In genomic region chr10:87504667-87505365, GRCh38 we compare ENCODE assay signal across 1 cellular context.
TF ChIP-seq lines count a peak whose summit lies in the region.

A gene with protein sequence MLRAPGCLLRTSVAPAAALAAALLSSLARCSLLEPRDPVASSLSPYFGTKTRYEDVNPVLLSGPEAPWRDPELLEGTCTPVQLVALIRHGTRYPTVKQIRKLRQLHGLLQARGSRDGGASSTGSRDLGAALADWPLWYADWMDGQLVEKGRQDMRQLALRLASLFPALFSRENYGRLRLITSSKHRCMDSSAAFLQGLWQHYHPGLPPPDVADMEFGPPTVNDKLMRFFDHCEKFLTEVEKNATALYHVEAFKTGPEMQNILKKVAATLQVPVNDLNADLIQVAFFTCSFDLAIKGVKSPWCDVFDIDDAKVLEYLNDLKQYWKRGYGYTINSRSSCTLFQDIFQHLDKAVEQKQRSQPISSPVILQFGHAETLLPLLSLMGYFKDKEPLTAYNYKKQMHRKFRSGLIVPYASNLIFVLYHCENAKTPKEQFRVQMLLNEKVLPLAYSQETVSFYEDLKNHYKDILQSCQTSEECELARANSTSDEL (plus strand): TSS chr10:87504893. CDS start chr10:87504916, 23 bp downstream.

TF ChIP-seq in K562, 482 proteins besides CTCF, POLR2A, EP300 and RAD21 (continued from another document and continues in another):
- TF ChIP-seq, protein P1, sequence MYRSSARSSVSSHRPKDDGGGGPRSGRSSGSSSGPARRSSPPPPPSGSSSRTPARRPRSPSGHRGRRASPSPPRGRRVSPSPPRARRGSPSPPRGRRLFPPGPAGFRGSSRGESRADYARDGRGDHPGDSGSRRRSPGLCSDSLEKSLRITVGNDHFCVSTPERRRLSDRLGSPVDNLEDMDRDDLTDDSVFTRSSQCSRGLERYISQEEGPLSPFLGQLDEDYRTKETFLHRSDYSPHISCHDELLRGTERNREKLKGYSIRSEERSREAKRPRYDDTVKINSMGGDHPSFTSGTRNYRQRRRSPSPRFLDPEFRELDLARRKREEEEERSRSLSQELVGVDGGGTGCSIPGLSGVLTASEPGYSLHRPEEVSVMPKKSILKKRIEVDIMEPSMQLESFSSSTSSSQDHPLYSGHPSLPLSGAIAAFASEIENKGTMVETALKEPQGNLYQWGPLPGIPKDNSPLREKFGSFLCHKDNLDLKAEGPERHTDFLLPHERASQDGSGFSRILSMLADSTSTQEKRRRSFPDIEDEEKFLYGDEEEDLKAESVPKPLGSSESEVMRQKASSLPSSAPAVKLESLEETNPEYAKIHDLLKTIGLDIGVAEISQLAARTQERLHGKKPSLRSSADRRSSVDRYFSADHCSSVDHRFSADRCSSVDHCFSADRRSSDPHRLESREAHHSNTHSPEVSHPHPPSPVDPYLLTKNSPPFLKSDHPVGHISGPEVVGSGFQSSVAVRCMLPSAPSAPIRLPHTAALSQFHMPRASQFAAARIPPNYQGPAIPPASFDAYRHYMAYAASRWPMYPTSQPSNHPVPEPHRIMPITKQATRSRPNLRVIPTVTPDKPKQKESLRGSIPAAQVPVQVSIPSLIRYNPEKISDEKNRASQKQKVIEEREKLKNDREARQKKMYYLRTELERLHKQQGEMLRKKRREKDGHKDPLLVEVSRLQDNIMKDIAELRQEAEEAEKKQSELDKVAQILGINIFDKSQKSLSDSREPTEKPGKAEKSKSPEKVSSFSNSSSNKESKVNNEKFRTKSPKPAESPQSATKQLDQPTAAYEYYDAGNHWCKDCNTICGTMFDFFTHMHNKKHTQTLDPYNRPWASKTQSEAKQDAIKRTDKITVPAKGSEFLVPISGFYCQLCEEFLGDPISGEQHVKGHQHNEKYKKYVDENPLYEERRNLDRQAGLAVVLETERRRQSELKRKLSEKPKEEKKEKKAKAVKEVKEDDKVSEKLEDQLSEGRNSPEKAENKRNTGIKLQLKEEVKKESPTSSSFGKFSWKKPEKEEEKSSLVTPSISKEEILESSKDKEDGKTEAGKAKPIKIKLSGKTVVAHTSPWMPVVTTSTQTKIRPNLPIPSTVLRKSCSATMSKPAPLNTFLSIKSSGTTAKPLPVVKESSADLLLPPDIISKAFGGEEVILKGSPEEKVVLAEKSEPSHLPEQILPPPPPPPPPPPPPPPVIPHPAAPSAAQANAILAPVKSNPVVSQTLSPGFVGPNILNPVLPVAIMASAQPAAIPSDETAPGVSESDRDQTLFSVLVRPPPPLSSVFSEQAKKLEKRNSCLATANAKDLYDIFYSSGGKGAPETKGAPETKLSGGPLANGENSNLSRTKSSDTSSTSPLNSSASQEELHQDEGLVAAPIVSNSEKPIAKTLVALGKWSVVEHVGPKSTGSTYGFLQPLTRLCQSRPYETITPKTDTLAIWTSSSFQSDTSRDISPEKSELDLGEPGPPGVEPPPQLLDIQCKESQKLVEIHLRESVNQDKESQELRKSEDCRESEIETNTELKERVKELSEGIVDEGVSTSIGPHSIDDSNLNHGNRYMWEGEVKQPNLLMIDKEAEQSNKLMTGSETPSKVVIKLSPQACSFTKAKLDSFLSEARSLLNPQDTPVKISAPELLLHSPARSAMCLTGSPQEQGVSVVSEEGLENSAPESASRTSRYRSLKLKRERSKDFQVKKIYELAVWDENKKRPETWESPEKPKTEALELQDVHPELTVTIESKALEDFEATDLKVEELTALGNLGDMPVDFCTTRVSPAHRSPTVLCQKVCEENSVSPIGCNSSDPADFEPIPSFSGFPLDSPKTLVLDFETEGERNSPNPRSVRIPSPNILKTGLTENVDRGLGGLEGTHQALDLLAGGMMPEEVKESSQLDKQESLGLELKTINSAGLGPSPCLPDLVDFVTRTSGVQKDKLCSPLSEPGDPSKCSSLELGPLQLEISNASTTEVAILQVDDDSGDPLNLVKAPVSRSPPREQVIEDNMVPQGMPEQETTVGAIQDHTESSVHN (IDR thresholded peaks at IDR 0.05; ENCODE audit: borderline replicate concordance in 1 of 2, low read depth in 1 of 2): no peak
- TF ChIP-seq MEF2A (IDR thresholded peaks at IDR 0.05; ENCODE audit: control insufficient read depth, low read depth, low read length) (no peak), LCOR (CRISPR knock-in tag; IDR thresholded peaks at IDR 0.05) (peak; percentile 71; the same call in 1 of the 2 replicates), SP1 (CRISPR knock-in tag; IDR thresholded peaks at IDR 0.05) (peak; percentile 16; the same call in 1 of the 2 replicates), ADNP (tag; IDR thresholded peaks at IDR 0.05) (no peak), CBX5 (IDR thresholded peaks at IDR 0.05; ENCODE audit: borderline replicate concordance, low read depth) (no peak), POLR2AphosphoS5 (IDR thresholded peaks at IDR 0.05; ENCODE audit: control insufficient read depth, insufficient read depth, low read depth, low read length) (peak; percentile 73; the same call in 1 of the 2 replicates), HIVEP1 (CRISPR knock-in tag; IDR thresholded peaks at IDR 0.05) (no peak), BRD9 (IDR thresholded peaks at IDR 0.05; ENCODE audit: low read depth, partially characterized antibody) (no peak), ZNF121 (CRISPR knock-in tag; conservative IDR thresholded peaks at IDR 0.05) (no peak), SIN3A (IDR thresholded peaks at IDR 0.05; ENCODE audit: borderline replicate concordance in 2 of 2, control insufficient read depth in 1 of 2, low read depth in 2 of 2, low read length in 2 of 2) (peak; percentile 27 to 41; a peak in 1 of 4 replicates), GTF2F1 (IDR thresholded peaks at IDR 0.05; ENCODE audit: low read depth, low read length) (no peak), NR1H2 (CRISPR knock-in tag; IDR thresholded peaks at IDR 0.05) (0 out of 2 replicates have a peak, but pooled peaks have one; percentile 33), ZNF263 (CRISPR knock-in tag; IDR thresholded peaks at IDR 0.05; ENCODE audit: borderline replicate concordance) (no peak; the same call in 1 of the 2 replicates), HBP1 (CRISPR knock-in tag; IDR thresholded peaks at IDR 0.05) (no peak), ZHX1 (conservative IDR thresholded peaks at IDR 0.05; ENCODE audit: low read length) (no peak), ZNF134 (CRISPR knock-in tag; conservative IDR thresholded peaks at IDR 0.05) (no peak), HMBOX1 (IDR thresholded peaks at IDR 0.05) (no peak), HMG20A (CRISPR knock-in tag; conservative IDR thresholded peaks at IDR 0.05) (no peak), SNRNP70 (optimal IDR thresholded peaks at IDR 0.05; ENCODE audit: low read depth, low read length) (no peak), EZH2 (IDR thresholded peaks at IDR 0.05; ENCODE audit: borderline replicate concordance, low read depth, low read length) (no peak), CREM (IDR thresholded peaks at IDR 0.05; ENCODE audit: low read depth) (peak; percentile 90), HNRNPK (IDR thresholded peaks at IDR 0.05; ENCODE audit: low read depth, low read length, poor library complexity, severe bottlenecking) (peak; percentile 42), NCOA4 (IDR thresholded peaks at IDR 0.05; ENCODE audit: partially characterized antibody) (no peak), IRF1 (CRISPR knock-in tag; IDR thresholded peaks at IDR 0.05; ENCODE audit: borderline replicate concordance) (no peak), BRF1 (IDR thresholded peaks at IDR 0.05; ENCODE audit: borderline replicate concordance, extremely low read depth, insufficient read length) (no peak), SRF (CRISPR knock-in tag; IDR thresholded peaks at IDR 0.05) (no peak; a peak in 1 of 4 replicates), ATF7 (IDR thresholded peaks at IDR 0.05) (no peak), MTA2 (IDR thresholded peaks at IDR 0.05; ENCODE audit: low read depth) (no peak), JUN (IDR thresholded peaks at IDR 0.05; ENCODE audit: borderline replicate concordance, low read depth, low read length) (no peak), JUN (CRISPR knock-in tag; IDR thresholded peaks at IDR 0.05; ENCODE audit: borderline replicate concordance) (no peak), ZNF197 (CRISPR knock-in tag; IDR thresholded peaks at IDR 0.05; ENCODE audit: low read depth) (no peak), ZNF316 (IDR thresholded peaks at IDR 0.05) (no peak), GABPA (tag; conservative IDR thresholded peaks at IDR 0.05; ENCODE audit: low read depth) (peak; percentile 96), SREBF1 (IDR thresholded peaks at IDR 0.05; ENCODE audit: borderline replicate concordance, low read depth, low read length) (no peak), ZNF785 (CRISPR knock-in tag; IDR thresholded peaks at IDR 0.05) (no peak), ZSCAN32 (CRISPR knock-in tag; IDR thresholded peaks at IDR 0.05) (no peak), CCNT2 (IDR thresholded peaks at IDR 0.05; ENCODE audit: borderline replicate concordance, extremely low read depth, insufficient read length, low read depth, low read length) (peak; percentile 75), STAT5A (IDR thresholded peaks at IDR 0.05; ENCODE audit: borderline replicate concordance, low read length) (no peak), ZBTB12 (CRISPR knock-in tag; IDR thresholded peaks at IDR 0.05) (no peak), NR2C2 (CRISPR knock-in tag; IDR thresholded peaks at IDR 0.05) (peak; percentile 81), NR2C2 (tag; IDR thresholded peaks at IDR 0.05) (peak; percentile 98), HDAC2 (IDR thresholded peaks at IDR 0.05) (no peak), ZC3H11A (IDR thresholded peaks at IDR 0.05; ENCODE audit: low read depth, low read length) (no peak), ARID1B (IDR thresholded peaks at IDR 0.05) (no peak), ZC3H4 (CRISPR knock-in tag; IDR thresholded peaks at IDR 0.05; ENCODE audit: borderline replicate concordance) (no peak)
- TF ChIP-seq, protein P2, sequence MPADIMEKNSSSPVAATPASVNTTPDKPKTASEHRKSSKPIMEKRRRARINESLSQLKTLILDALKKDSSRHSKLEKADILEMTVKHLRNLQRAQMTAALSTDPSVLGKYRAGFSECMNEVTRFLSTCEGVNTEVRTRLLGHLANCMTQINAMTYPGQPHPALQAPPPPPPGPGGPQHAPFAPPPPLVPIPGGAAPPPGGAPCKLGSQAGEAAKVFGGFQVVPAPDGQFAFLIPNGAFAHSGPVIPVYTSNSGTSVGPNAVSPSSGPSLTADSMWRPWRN (IDR thresholded peaks at IDR 0.05; ENCODE audit: low read depth): no peak
- TF ChIP-seq, protein P3, sequence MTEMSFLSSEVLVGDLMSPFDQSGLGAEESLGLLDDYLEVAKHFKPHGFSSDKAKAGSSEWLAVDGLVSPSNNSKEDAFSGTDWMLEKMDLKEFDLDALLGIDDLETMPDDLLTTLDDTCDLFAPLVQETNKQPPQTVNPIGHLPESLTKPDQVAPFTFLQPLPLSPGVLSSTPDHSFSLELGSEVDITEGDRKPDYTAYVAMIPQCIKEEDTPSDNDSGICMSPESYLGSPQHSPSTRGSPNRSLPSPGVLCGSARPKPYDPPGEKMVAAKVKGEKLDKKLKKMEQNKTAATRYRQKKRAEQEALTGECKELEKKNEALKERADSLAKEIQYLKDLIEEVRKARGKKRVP (CRISPR knock-in tag; IDR thresholded peaks at IDR 0.05): no peak
